ENCODE assay signal across 14 cellular contexts in the genomic region with DNA sequence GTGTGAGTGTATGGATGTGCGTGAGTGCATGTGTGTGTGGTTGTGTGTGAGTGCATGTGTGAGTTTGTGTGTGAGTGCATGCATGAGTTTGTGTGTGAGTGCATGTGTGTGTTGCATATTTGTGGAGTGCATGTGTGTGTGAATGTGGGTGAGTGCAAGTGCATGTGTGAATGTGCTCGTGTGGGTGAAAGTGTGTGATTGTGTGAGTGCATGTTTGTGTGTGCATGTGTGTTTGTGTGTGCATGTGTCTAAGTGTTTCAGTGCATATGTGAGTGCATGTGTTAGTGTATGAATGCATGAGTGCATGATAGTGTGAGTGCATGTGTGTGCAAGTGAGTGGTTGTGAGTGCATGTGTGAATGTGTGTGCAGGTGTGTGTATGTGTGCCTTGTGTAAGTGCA.
DNase-seq lines count a peak whose midpoint lies in the region; ATAC-seq, FAIRE-seq and TF ChIP-seq lines count a peak whose summit lies in the region.
"Had no signal": no experiment of that assay in that cellular context is flagged by ENCODE, and none has a peak within 500 bp of the region (broad histone marks: within the 10 kb centered on the region; RNA-seq: fewer than 3 reads in every experiment).

No MANE protein-coding gene starts in this region.

- FAIRE-seq in D721Med (lab: Jason Lieb, UNC) (peak; percentile 73), astrocyte (lab: Jason Lieb, UNC) (no peak)
- FAIRE-seq: GM18507 had no signal

- H3K4me2 ChIP-seq in astrocyte (ENCODE audit: low read length), result no peak overlapping the region
- H3K4me2 ChIP-seq: BLaER1 treated with 17β-estradiol and CSF1 and Interleukin-3, amounts not matched to agents 10 nM and 100 nM; GM23338 had no signal

- H3K36me3 ChIP-seq in astrocyte (ENCODE audit: insufficient read depth, low read length) (no peaks in the 10 kb centered on the region), left lung (no peaks in the 10 kb centered on the region)
- H3K36me3 ChIP-seq: BLaER1 treated with 17β-estradiol and CSF1 and Interleukin-3, amounts not matched to agents 10 nM and 100 nM had no signal

- H3K27me3 Mint-ChIP-seq in astrocyte (ENCODE audit: low read depth, unreplicated experiment), result no peaks in the 10 kb centered on the region
- peaks cover 4% of the 10 kb centered on the region for H3K27me3 Mint-ChIP-seq in nephron progenitor cell (ENCODE audit: low read depth, poor library complexity)
- H3K27me3 Mint-ChIP-seq: CD4-positive, CD25-positive, alpha-beta regulatory T cell had no signal

- H3K27ac Mint-ChIP-seq in astrocyte (ENCODE audit: unreplicated experiment), result no peak overlapping the region
- H3K27ac Mint-ChIP-seq in nephron progenitor cell, result peak overlapping the region; percentile 76
- H3K27ac Mint-ChIP-seq: CD4-positive, CD25-positive, alpha-beta regulatory T cell; GM23338 had no signal

- no peak for DNase-seq in D721Med (ENCODE audit: insufficient read length, low spot score)
- DNase-seq in astrocyte (ENCODE audit: low read depth), result no peak
- DNase-seq in nephron progenitor cell, result no peak
- peak; percentile 9 for DNase-seq in posterior vena cava (ENCODE audit: low spot score)
- DNase-seq in NCI-H510A (lab: John Stamatoyannopoulos, UW), result no peak
- DNase-seq in left lung, result no peak
- no peak for DNase-seq in left lobe of liver (ENCODE audit: low spot score)
- DNase-seq: ACHN; CD4-positive, CD25-positive, alpha-beta regulatory T cell; DMS 273 treated with DMSO at 0.1 percent for 48 hours; H9 had no signal

- H3K4me3 ChIP-seq in astrocyte (ENCODE audit: insufficient read depth, low read depth, low read length) (no peak overlapping the region), left lung (no peak overlapping the region)
- H3K4me3 ChIP-seq: BLaER1 treated with 17β-estradiol and CSF1 and Interleukin-3, amounts not matched to agents 10 nM and 100 nM; GM23338 had no signal

- H3K9ac ChIP-seq in astrocyte (ENCODE audit: low read length), result no peak overlapping the region
- H3K9ac ChIP-seq: BLaER1 treated with 17β-estradiol and CSF1 and Interleukin-3, amounts not matched to agents 10 nM and 100 nM had no signal

- no peak for TF ChIP-seq CTCF in D721Med (IDR thresholded peaks at IDR 0.05; ENCODE audit: insufficient read depth, missing control alignments)
- no peak for TF ChIP-seq CTCF in astrocyte (IDR thresholded peaks at IDR 0.05; ENCODE audit: insufficient read depth, low read depth, low read length)
- no peak for TF ChIP-seq CTCF in nephron progenitor cell (IDR thresholded peaks at IDR 0.05)
- TF ChIP-seq CTCF in left lung (IDR thresholded peaks at IDR 0.05), result no peak

- H3K4me1 ChIP-seq in astrocyte (ENCODE audit: insufficient read depth, low read length) (no peaks in the 10 kb centered on the region), left lung (no peaks in the 10 kb centered on the region)

- peak overlapping the region; percentile 28 for H3K4me3 Mint-ChIP-seq in astrocyte (ENCODE audit: unreplicated experiment)
- no peak overlapping the region for H3K4me3 Mint-ChIP-seq in nephron progenitor cell
- H3K4me3 Mint-ChIP-seq: CD4-positive, CD25-positive, alpha-beta regulatory T cell; GM23338 had no signal

- H3K4me1 Mint-ChIP-seq in astrocyte (ENCODE audit: low read depth, unreplicated experiment) (no peaks in the 10 kb centered on the region), nephron progenitor cell (peaks cover 62% of the 10 kb centered on the region)
- H3K4me1 Mint-ChIP-seq: GM23338 had no signal

- H3K9me3 Mint-ChIP-seq in astrocyte (ENCODE audit: unreplicated experiment) (peaks cover 26% of the 10 kb centered on the region), nephron progenitor cell (no peaks in the 10 kb centered on the region)

- intact Hi-C loops in posterior vena cava (cut with DNase I) (no loop called here), left lung (cut with DNase I) (no loop called here)

- H2AFZ ChIP-seq in astrocyte (ENCODE audit: low read depth, low read length), result no peak overlapping the region
- H2AFZ ChIP-seq: GM23338 had no signal

- no peak overlapping the region for H3K27ac ChIP-seq in astrocyte (ENCODE audit: low read depth, low read length)
- no peak overlapping the region for H3K27ac ChIP-seq in left lung
- H3K27ac ChIP-seq: BLaER1 treated with 17β-estradiol and CSF1 and Interleukin-3, amounts not matched to agents 10 nM and 100 nM had no signal

- H3K27me3 ChIP-seq in astrocyte (ENCODE audit: insufficient read depth, low read length), result no peaks in the 10 kb centered on the region
- H3K27me3 ChIP-seq in left lung, result no peaks in the 10 kb centered on the region
- H3K27me3 ChIP-seq: BLaER1 treated with 17β-estradiol and CSF1 and Interleukin-3, amounts not matched to agents 10 nM and 100 nM had no signal

- H4K20me1 ChIP-seq in astrocyte (ENCODE audit: insufficient read depth, low read length), result no peaks in the 10 kb centered on the region
- H4K20me1 ChIP-seq: BLaER1 treated with 17β-estradiol and CSF1 and Interleukin-3, amounts not matched to agents 10 nM and 100 nM had no signal

- H3K79me2 ChIP-seq in astrocyte (ENCODE audit: insufficient read depth, low read length), result no peaks in the 10 kb centered on the region

- H3K36me3 Mint-ChIP-seq in astrocyte (ENCODE audit: low read depth, unreplicated experiment) (no peaks in the 10 kb centered on the region), nephron progenitor cell (ENCODE audit: low read depth) (no peaks in the 10 kb centered on the region)
- H3K36me3 Mint-ChIP-seq: CD4-positive, CD25-positive, alpha-beta regulatory T cell had no signal

- ATAC-seq in left lung (no peak), left lobe of liver (no peak)
- ATAC-seq: GM23338 had no signal

- peaks cover 22% of the 10 kb centered on the region for H3K9me3 ChIP-seq in astrocyte (ENCODE audit: insufficient read depth, low read depth, low read length)
- H3K9me3 ChIP-seq in left lung, result peaks cover 0 to 4% of the 10 kb centered on the region in 2 donors
